ENCODE assay signal across 4 cellular contexts in genomic region chr12:8794611-8795010, GRCh38. TPM values are rescaled to one million over a fixed set of nuclear protein-coding genes. Genes with fewer than 3 reads are reported as not detected.
"Had no signal": no experiment of that assay in that cellular context is flagged by ENCODE, and none has a peak within 500 bp of the region (broad histone marks: within the 10 kb centered on the region; RNA-seq: fewer than 3 reads in every experiment).

No MANE protein-coding gene starts in this region.

RNA-seq across cellular contexts. Expression of gene A2ML1, which starts 27.8 kb away (rescaled TPM):
- total RNA-seq: HepG2, HT-29, IMR-90 had no signal
- polyA plus RNA-seq: HepG2, IgD-negative memory B cell, IMR-90 had no signal
